In genomic region chr22:42645341-42645937, GRCh38 we compare ENCODE assay signal across 10 cellular contexts. TPM values are rescaled to one million over a fixed set of nuclear protein-coding genes. Genes with fewer than 3 reads are reported as not detected.
DNase-seq lines count a peak whose midpoint lies in the region; ATAC-seq lines count a peak whose summit lies in the region.
"Had no signal": no experiment of that assay in that cellular context is flagged by ENCODE, and none has a peak within 500 bp of the region (broad histone marks: within the 10 kb centered on the region; RNA-seq: fewer than 3 reads in every experiment).

No MANE protein-coding gene starts in this region.

- peak; percentile 1 for ATAC-seq in left ventricle myocardium superior
- peak; percentile 55 for ATAC-seq in sciatic nerve
- ATAC-seq in HG02642 (IDR thresholded peaks at IDR 0.05; ENCODE audit: poor library complexity, unreplicated experiment), result no peak

- DNase-seq in COLO668 (lab: John Stamatoyannopoulos, UW; ENCODE audit: unreplicated experiment) (peak; percentile 63), amniotic epithelial cell (ENCODE audit: low read depth) (peak; percentile 35), left ventricle myocardium superior (peak; percentile 66), sciatic nerve (ENCODE audit: low spot score) (no peak), NCI-H128 (lab: John Stamatoyannopoulos, UW; ENCODE audit: unreplicated experiment) (no peak), HuH-7 (ENCODE audit: low spot score) (no peak), GDM1 (lab: John Stamatoyannopoulos, UW) (no peak)
- DNase-seq: activated CD8-positive, alpha-beta memory T cell treated with anti-CD3 and anti-CD28 coated beads for 24 hours; DMS79 had no signal

- intact Hi-C loops in left ventricle myocardium superior (cut with micrococcal nuclease), result no loop called here
- intact Hi-C loops in sciatic nerve (cut with DNase I), result no loop called here

RNA-seq across cellular contexts. Expression of gene CYB5R3, which starts 3.8 kb away (rescaled TPM):
- total RNA-seq in left ventricle myocardium superior, result 283 TPM
- total RNA-seq in sciatic nerve, result 241 TPM

RNA-seq across cellular contexts. Expression of gene ATP5MGL, which starts 5.0 kb away (rescaled TPM):
- total RNA-seq in left ventricle myocardium superior, result 0.55 TPM
- 0.45 TPM for total RNA-seq in sciatic nerve

RNA-seq across cellular contexts. Expression of gene POLDIP3, which starts 30.8 kb away (rescaled TPM):
- total RNA-seq in left ventricle myocardium superior, result 39.4 TPM
- 81.5 TPM for total RNA-seq in sciatic nerve

Comparison
In these comparisons a context has a peak if more than half of its experiments do, and no peak if none do; other contexts are left out.
1. DNase-seq: peak in COLO668 (single experiment), amniotic epithelial cell (single experiment) and left ventricle myocardium superior (single experiment); none in sciatic nerve (single experiment), NCI-H128 (single experiment), HuH-7 (single experiment) and GDM1 (single experiment).